Comparison of ENCODE assay signal across 20 cellular contexts in the genomic region with DNA sequence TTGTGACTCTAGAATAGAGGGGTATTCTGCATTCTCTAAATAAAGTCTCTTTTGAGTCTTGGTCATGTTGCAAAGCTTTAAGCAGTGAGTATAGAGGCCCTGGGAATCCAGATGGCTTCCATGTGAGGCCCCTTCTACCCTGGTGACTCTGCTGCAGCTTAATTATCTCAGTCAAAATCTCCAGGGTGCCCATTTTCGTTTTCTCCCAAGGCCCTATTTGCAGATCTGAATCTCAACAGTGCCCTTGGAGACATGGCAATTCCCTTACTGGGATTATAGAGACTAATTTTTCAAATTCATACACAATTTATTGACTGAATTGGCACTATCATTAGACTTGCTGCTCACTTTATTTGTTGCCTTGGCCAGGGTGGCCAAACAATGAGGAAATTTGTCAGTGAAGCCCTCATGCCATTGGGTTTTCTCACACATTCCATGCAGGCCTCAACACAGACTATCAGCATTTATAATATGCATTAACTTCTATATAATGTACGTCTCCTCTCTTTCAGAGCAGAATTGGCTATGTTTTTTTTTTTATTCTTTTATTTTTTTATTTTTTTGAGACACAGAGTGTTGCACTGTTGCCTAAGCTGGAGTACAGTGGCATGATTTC. TPM values are rescaled to one million over a fixed set of nuclear protein-coding genes. Genes with fewer than 3 reads are reported as not detected.
DNase-seq lines count a peak whose midpoint lies in the region; ATAC-seq, FAIRE-seq and TF ChIP-seq lines count a peak whose summit lies in the region.
"Had no signal": no experiment of that assay in that cellular context is flagged by ENCODE, and none has a peak within 500 bp of the region (broad histone marks: within the 10 kb centered on the region; RNA-seq: fewer than 3 reads in every experiment).

No MANE protein-coding gene starts in this region.

- no peaks in the 10 kb centered on the region for H3K4me1 Mint-ChIP-seq in natural killer cell treated with Interleukin-12 subunit alpha and Interleukin-12 subunit beta and Interleukin-15 and Interleukin-18, amount 100 ng/mL, for 72 hours (ENCODE audit: low read depth in 2 of 2)

- peaks cover 4% of the 10 kb centered on the region for H3K9me3 Mint-ChIP-seq in natural killer cell treated with Interleukin-12 subunit alpha and Interleukin-12 subunit beta and Interleukin-15 and Interleukin-18, amount 100 ng/mL, for 72 hours

- FAIRE-seq in bronchial epithelial cell (lab: Jason Lieb, UNC): no peak
- FAIRE-seq: H1, HTR-8/SVneo had no signal

- intact Hi-C loops in left ventricle myocardium inferior (cut with micrococcal nuclease): no loop called here
- intact Hi-C loops in heart right ventricle (cut with DNase I): no loop called here

- H3K36me3 ChIP-seq in left ventricle myocardium inferior (no peaks in the 10 kb centered on the region), heart right ventricle (no peaks in the 10 kb centered on the region), bronchial epithelial cell (ENCODE audit: control insufficient read depth, insufficient read depth, low read length) (no peaks in the 10 kb centered on the region)

- no peak for ATAC-seq in heart right ventricle
- ATAC-seq in natural killer cell treated with Interleukin-12 subunit alpha and Interleukin-12 subunit beta and Interleukin-15 and Interleukin-18, amount 100 ng/mL, for 72 hours: no peak
- ATAC-seq: HCT116, PC-3 had no signal

- peak overlapping the region; percentile 95 for H3K27ac ChIP-seq in left ventricle myocardium inferior (replicated peaks)
- peak overlapping the region in 5 of 10 donors; percentile 1 to 52 (median 37) for H3K27ac ChIP-seq in heart right ventricle
- H3K27ac ChIP-seq in substantia nigra (ENCODE audit: low read depth, low read length, poor library complexity, severe bottlenecking): peak overlapping the region; percentile 16
- H3K27ac ChIP-seq: KMS-11 had no signal

- H3K36me3 Mint-ChIP-seq in natural killer cell treated with Interleukin-12 subunit alpha and Interleukin-12 subunit beta and Interleukin-15 and Interleukin-18, amount 100 ng/mL, for 72 hours: no peaks in the 10 kb centered on the region

- H3K4me1 ChIP-seq in left ventricle myocardium inferior: peaks cover 73% of the 10 kb centered on the region
- H3K4me1 ChIP-seq in heart right ventricle: peaks cover 0 to 53% (median 7%) of the 10 kb centered on the region in 9 donors

- TF ChIP-seq CTCF in left ventricle myocardium inferior (IDR thresholded peaks at IDR 0.05; ENCODE audit: borderline replicate concordance) (no peak), heart right ventricle (IDR thresholded peaks at IDR 0.05) (no peak), bronchial epithelial cell (IDR thresholded peaks at IDR 0.05; ENCODE audit: insufficient read depth, low read length, severe bottlenecking) (no peak)

- H3K27me3 ChIP-seq in left ventricle myocardium inferior (ENCODE audit: low read depth) (no peaks in the 10 kb centered on the region), heart right ventricle (no peaks in the 10 kb centered on the region), bronchial epithelial cell (ENCODE audit: control insufficient read depth, insufficient read depth, low read length) (no peaks in the 10 kb centered on the region)
- H3K27me3 ChIP-seq: BE2C had no signal

- no peaks in the 10 kb centered on the region for H3K9me3 ChIP-seq in left ventricle myocardium inferior (replicated peaks)
- H3K9me3 ChIP-seq in heart right ventricle: no peaks in the 10 kb centered on the region
- H3K9me3 ChIP-seq: BE2C had no signal

- no peak overlapping the region for H3K4me3 Mint-ChIP-seq in natural killer cell treated with Interleukin-12 subunit alpha and Interleukin-12 subunit beta and Interleukin-15 and Interleukin-18, amount 100 ng/mL, for 72 hours

- H3K27me3 Mint-ChIP-seq in natural killer cell treated with Interleukin-12 subunit alpha and Interleukin-12 subunit beta and Interleukin-15 and Interleukin-18, amount 100 ng/mL, for 72 hours: peaks cover 7 to 19% of the 10 kb centered on the region in 2 donors

- no peak overlapping the region for H3K4me3 ChIP-seq in left ventricle myocardium inferior
- no peak overlapping the region for H3K4me3 ChIP-seq in heart right ventricle
- no peak overlapping the region for H3K4me3 ChIP-seq in bronchial epithelial cell (ENCODE audit: low read depth, low read length)

- WGBS in heart right ventricle, 2 donors: 60 to 66% methylated on average over 2 of the region's 2 CpGs

- no peak for DNase-seq in left ventricle myocardium inferior
- no peak for DNase-seq in heart right ventricle
- DNase-seq in NCI-H69 (lab: John Stamatoyannopoulos, UW): peak; percentile 90
- DNase-seq in bronchial epithelial cell (ENCODE audit: low read depth): peak; percentile 79
- no peak for DNase-seq in substantia nigra (lab: John Stamatoyannopoulos, UW)
- no peak for DNase-seq in NCI-H1092 treated with DMSO at 0.1 percent for 48 hours (lab: John Stamatoyannopoulos, UW)
- no peak for DNase-seq in natural killer cell treated with Interleukin-12 subunit alpha and Interleukin-12 subunit beta and Interleukin-15 and Interleukin-18, amount 100 ng/mL, for 72 hours (ENCODE audit: low spot score)
- DNase-seq: BE2C, DMS79, IMR-90, NCI-H1105 treated with DMSO at 0.1 percent for 48 hours, NCI-H187 treated with DMSO at 0.1 percent for 48 hours, NCI-H226, NCI-H524, PC-3 had no signal

- no peak overlapping the region for H3K27ac Mint-ChIP-seq in natural killer cell treated with Interleukin-12 subunit alpha and Interleukin-12 subunit beta and Interleukin-15 and Interleukin-18, amount 100 ng/mL, for 72 hours

RNA-seq across cellular contexts. Expression of gene PROX1, which starts 35.1 kb away (rescaled TPM):
- total RNA-seq in left ventricle myocardium inferior: 80.6 TPM
- total RNA-seq in heart right ventricle: 100 to 1,000 TPM in 8 of 10 donors, 10 to 100 TPM in 2; 52.6 to 132 (median 116) TPM
- 10 to 100 TPM in 1 of 2 donors, 1 to 10 TPM in 1; 2.5 to 10.2 TPM for polyA plus RNA-seq in heart right ventricle
- total RNA-seq in bronchial epithelial cell: under 0.01 TPM in 2 replicates
- not detected for total RNA-seq in natural killer cell treated with Interleukin-12 subunit alpha and Interleukin-12 subunit beta and Interleukin-15 and Interleukin-18, amount 100 ng/mL, for 72 hours
- total RNA-seq: A673, PC-3 had no signal

Comparison
In these comparisons a context has a peak if more than half of its experiments do, and no peak if none do; other contexts are left out.
1. DNase-seq: peak in NCI-H69 (single experiment) and bronchial epithelial cell (single experiment); none in left ventricle myocardium inferior (single experiment), heart right ventricle (0 of 2), substantia nigra (0 of 49), NCI-H1092 treated with DMSO at 0.1 percent for 48 hours (single experiment) and natural killer cell treated with Interleukin-12 subunit alpha and Interleukin-12 subunit beta and Interleukin-15 and Interleukin-18, amount 100 ng/mL, for 72 hours (single experiment).
2. RNA of gene PROX1, which starts 35.1 kb away (total RNA-seq): 52.6 to 132 TPM in heart right ventricle and 80.6 TPM in left ventricle myocardium inferior (single experiment); under 0.01 TPM in bronchial epithelial cell and not detected in natural killer cell treated with Interleukin-12 subunit alpha and Interleukin-12 subunit beta and Interleukin-15 and Interleukin-18, amount 100 ng/mL, for 72 hours; every median in the first group is over 10 times any median in the second.